ENCODE assay signal across 9 cellular contexts in the genomic region with DNA sequence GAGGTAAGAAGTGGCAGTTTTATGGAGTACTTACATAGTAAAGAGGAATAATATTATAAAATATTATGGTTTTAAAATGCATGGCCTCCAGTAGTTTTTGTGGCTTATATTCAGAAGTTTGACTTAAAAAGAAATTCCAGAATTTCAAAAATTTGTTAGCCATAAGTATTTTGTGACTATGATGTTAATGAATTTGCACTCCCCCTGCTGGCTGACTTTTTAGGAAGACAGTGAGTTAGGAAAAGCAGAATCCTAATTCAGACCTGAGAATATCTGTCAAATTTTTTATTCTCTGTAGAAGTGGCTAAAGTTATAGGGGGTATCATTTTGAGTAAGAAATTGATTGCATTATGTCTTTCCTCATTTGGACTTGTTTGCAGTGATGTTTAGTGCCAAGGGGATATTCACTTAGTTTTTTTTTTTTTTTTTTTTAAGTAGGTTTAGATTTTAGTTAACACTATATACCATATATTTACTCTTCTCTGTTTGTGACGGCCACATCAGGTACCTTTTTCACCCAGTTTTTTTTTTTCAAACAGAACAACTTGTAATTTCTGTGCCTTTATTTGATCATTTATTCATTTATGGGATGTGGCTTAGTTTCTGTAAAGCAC. TPM values are rescaled to one million over a fixed set of nuclear protein-coding genes. Genes with fewer than 3 reads are reported as not detected.
DNase-seq lines count a peak whose midpoint lies in the region; ATAC-seq and TF ChIP-seq lines count a peak whose summit lies in the region.
"Had no signal": no experiment of that assay in that cellular context is flagged by ENCODE, and none has a peak within 500 bp of the region (broad histone marks: within the 10 kb centered on the region; RNA-seq: fewer than 3 reads in every experiment).

No MANE protein-coding gene starts in this region.

- H2AFZ ChIP-seq in DND-41 (ENCODE audit: low read depth, low read length) = no peak overlapping the region

- H3K79me2 ChIP-seq in DND-41 (ENCODE audit: insufficient read depth, low read length) = peaks cover 94% of the 10 kb centered on the region

- peaks cover 49% of the 10 kb centered on the region; the same call in 1 of the 2 replicates for H4K20me1 ChIP-seq in DND-41 (ENCODE audit: insufficient read depth, low read length)

- H3K4me2 ChIP-seq in DND-41 (ENCODE audit: insufficient read depth, low read length) = no peak overlapping the region

- H3K9me3 ChIP-seq in DND-41 (ENCODE audit: insufficient read depth, low read length, severe bottlenecking) = no peaks in the 10 kb centered on the region

- no peaks in the 10 kb centered on the region for H3K27me3 ChIP-seq in DND-41 (ENCODE audit: insufficient read depth, low read length, poor library complexity)

- no peak overlapping the region for H3K27ac ChIP-seq in DND-41 (ENCODE audit: low read length)
- H3K27ac ChIP-seq: HL-60 had no signal

- TF ChIP-seq CTCF in DND-41 (IDR thresholded peaks at IDR 0.05; ENCODE audit: borderline replicate concordance, extremely low read depth, low read length, poor library complexity, severe bottlenecking) (peak; percentile 65), omental fat pad (IDR thresholded peaks at IDR 0.05) (no peak)

- no peak overlapping the region for H3K9ac ChIP-seq in DND-41 (ENCODE audit: low read depth, low read length)

- DNase-seq in A172 (ENCODE audit: low spot score) (peak; percentile 10), DND-41 (peak; percentile 27), NCI-H69 (lab: John Stamatoyannopoulos, UW) (peak; percentile 67), dermis microvascular lymphatic vessel endothelial cell (ENCODE audit: low read depth in 2 of 2) (peak; percentile 42 to 64), omental fat pad (ENCODE audit: low spot score) (peak; percentile 56), islet precursor cell (no peak), HPDE6-E6E7 (ENCODE audit: extremely low spot score) (no peak), NCI-H2029 (lab: John Stamatoyannopoulos, UW) (no peak)

- ATAC-seq in DND-41 (ENCODE audit: insufficient read depth, low read depth) (no peak), omental fat pad (ENCODE audit: low FRiP score) (no peak)

- H3K36me3 ChIP-seq in DND-41 (ENCODE audit: insufficient read depth, low read length) = no peaks in the 10 kb centered on the region

- no peak overlapping the region for H3K4me3 ChIP-seq in DND-41 (ENCODE audit: low read depth in 1 of 2, low read length in 2 of 2)

- no peaks in the 10 kb centered on the region for H3K4me1 ChIP-seq in DND-41 (ENCODE audit: insufficient read depth, low read length)

RNA-seq across cellular contexts. Expression of gene ZFAND3, which starts 40.8 kb away (rescaled TPM):
- total RNA-seq in A172 (2014; rRNA removed; shearing (Covaris generic)) = 10.0 and 14.2 TPM in 2 replicates
- 11.7 and 24.9 TPM in 2 replicates for total RNA-seq in dermis microvascular lymphatic vessel endothelial cell
- 10 to 100 TPM; 28.8 to 43.8 (median 38.0) TPM for total RNA-seq in omental fat pad

Comparison
In these comparisons a context has a peak if more than half of its experiments do, and no peak if none do; other contexts are left out.
1. DNase-seq: peak in A172 (single experiment), DND-41 (single experiment), NCI-H69 (single experiment), dermis microvascular lymphatic vessel endothelial cell (2 of 2) and omental fat pad (single experiment); none in islet precursor cell (single experiment), HPDE6-E6E7 (single experiment) and NCI-H2029 (single experiment).